8 cellular contexts compared by ENCODE assay signal in genomic region chr2:183035954-183036669, GRCh38. TPM values are rescaled to one million over a fixed set of nuclear protein-coding genes. Genes with fewer than 3 reads are reported as not detected.
A peak's percentile ranks its signal among the peaks of the same experiment; 100 is the strongest.
DNase-seq lines count a peak whose midpoint lies in the region; ATAC-seq lines count a peak whose summit lies in the region.

No MANE protein-coding gene starts in this region.

- peak overlapping the region; percentile 40 for H3K4me2 ChIP-seq in Karpas-422 (ENCODE audit: low read depth, low read length, poor library complexity, severe bottlenecking)

- no peaks in the 10 kb centered on the region for H4K20me1 ChIP-seq in Karpas-422 (ENCODE audit: insufficient read depth, low read depth, low read length)

- H3K27ac ChIP-seq in Karpas-422 (ENCODE audit: low read length) (peak overlapping the region; percentile 66), duodenal mucosa (ENCODE audit: low read depth, low read length) (no peak overlapping the region), rectal smooth muscle tissue (ENCODE audit: low read depth, low read length) (peak overlapping the region; percentile 91)

- peaks cover 24% of the 10 kb centered on the region for H3K4me1 ChIP-seq in Karpas-422 (ENCODE audit: low read length)
- H3K4me1 ChIP-seq in duodenal mucosa (ENCODE audit: control insufficient read depth in 1 of 2, insufficient read depth in 2 of 2, low read length in 2 of 2) = peaks cover 16 to 23% of the 10 kb centered on the region in 2 donors
- peaks cover 32% of the 10 kb centered on the region for H3K4me1 ChIP-seq in rectal smooth muscle tissue (ENCODE audit: control insufficient read depth, insufficient read depth, low read length)

- H3K36me3 ChIP-seq in Karpas-422 (ENCODE audit: insufficient read depth, low read length) = no peaks in the 10 kb centered on the region
- H3K36me3 ChIP-seq in duodenal mucosa (ENCODE audit: control insufficient read depth in 1 of 2, insufficient read depth in 2 of 2, low read length in 2 of 2) = no peaks in the 10 kb centered on the region
- H3K36me3 ChIP-seq in rectal smooth muscle tissue (ENCODE audit: control insufficient read depth, insufficient read depth, low read length) = no peaks in the 10 kb centered on the region

- H3K9ac ChIP-seq in Karpas-422 (ENCODE audit: low read length) = no peak overlapping the region
- H3K9ac ChIP-seq in duodenal mucosa (ENCODE audit: low read depth in 1 of 2, low read length in 2 of 2) = peak overlapping the region; percentile 27 to 71
- H3K9ac ChIP-seq in rectal smooth muscle tissue (ENCODE audit: low read length) = no peak overlapping the region

- no peaks in the 10 kb centered on the region for H3K9me2 ChIP-seq in Karpas-422 (replicated peaks; ENCODE audit: insufficient read depth, low read length)

- H3K79me2 ChIP-seq in Karpas-422 (ENCODE audit: low read length) = no peaks in the 10 kb centered on the region

- H3K4me3 ChIP-seq in Karpas-422 (ENCODE audit: low read length) = no peak overlapping the region
- H3K4me3 ChIP-seq in duodenal mucosa (ENCODE audit: low read depth in 1 of 2, low read length in 2 of 2) = peak overlapping the region; percentile 84 to 85
- H3K4me3 ChIP-seq in rectal smooth muscle tissue (ENCODE audit: low read length) = peak overlapping the region; percentile 67

- ATAC-seq in GM18498 (IDR thresholded peaks at IDR 0.05; ENCODE audit: unreplicated experiment) (peak; percentile 49), GM21717 (IDR thresholded peaks at IDR 0.05; ENCODE audit: unreplicated experiment) (peak; percentile 54)

- H3K27me3 ChIP-seq in Karpas-422 (ENCODE audit: low read length) (no peaks in the 10 kb centered on the region), duodenal mucosa (ENCODE audit: control insufficient read depth in 1 of 2, insufficient read depth in 2 of 2, low read length in 2 of 2) (peaks cover 0 to 16% of the 10 kb centered on the region in 2 donors), rectal smooth muscle tissue (ENCODE audit: control insufficient read depth, insufficient read depth, low read length) (no peaks in the 10 kb centered on the region)

- no peaks in the 10 kb centered on the region for H3K9me3 ChIP-seq in Karpas-422 (ENCODE audit: low read length)
- no peaks in the 10 kb centered on the region for H3K9me3 ChIP-seq in duodenal mucosa (ENCODE audit: control insufficient read depth in 1 of 2, low read length in 2 of 2)

- DNase-seq in Karpas-422 (peak; percentile 67), NCI-H1436 (lab: John Stamatoyannopoulos, UW) (no peak), NCI-H1105 (lab: John Stamatoyannopoulos, UW) (no peak), HuH-7.5 (ENCODE audit: low spot score) (no peak)

- H2AFZ ChIP-seq in Karpas-422 (ENCODE audit: low read length) = peak overlapping the region; percentile 14; the same call in 1 of the 2 replicates

RNA-seq across cellular contexts. Expression of gene NCKAP1, which starts 2.1 kb away (rescaled TPM):
- not detected in 2 replicates for total RNA-seq in Karpas-422 (2014; rRNA removed; shearing (Covaris generic); ENCODE audit: low replicate concordance)

RNA-seq across cellular contexts. Expression of gene DUSP19, which starts 42.4 kb away (rescaled TPM):
- 0.04 and 0.26 TPM in 2 replicates for total RNA-seq in Karpas-422 (2014; rRNA removed; shearing (Covaris generic); ENCODE audit: low replicate concordance)

Comparison
In these comparisons a context has a peak if more than half of its experiments do, and no peak if none do; other contexts are left out.
1. H3K9ac ChIP-seq: peak in duodenal mucosa (2 of 2); none in Karpas-422 (single experiment) and rectal smooth muscle tissue (single experiment).